In genomic region chr20:33733654-33734576, GRCh38 we compare ENCODE assay signal across 8 cellular contexts. TPM values are rescaled to one million over a fixed set of nuclear protein-coding genes. Genes with fewer than 3 reads are reported as not detected.
DNase-seq lines count a peak whose midpoint lies in the region; TF ChIP-seq lines count a peak whose summit lies in the region.

No MANE protein-coding gene starts in this region.

- H3K9me3 Mint-ChIP-seq in mesothelial cell of epicardium, result peaks cover 21% of the 10 kb centered on the region

- no peaks in the 10 kb centered on the region for H3K27me3 Mint-ChIP-seq in mesothelial cell of epicardium (ENCODE audit: low read depth)

- H3K4me1 Mint-ChIP-seq in mesothelial cell of epicardium, result peaks cover 32% of the 10 kb centered on the region

- H3K27ac ChIP-seq in OCI-LY1 (ENCODE audit: low read depth, low read length, poor library complexity, severe bottlenecking) (peak overlapping the region; percentile 94), cingulate gyrus (ENCODE audit: low read depth, low read length) (peak overlapping the region; percentile 8)

- TF ChIP-seq CTCF in OCI-LY1 (IDR thresholded peaks at IDR 0.05; ENCODE audit: low read length) (no peak), mesothelial cell of epicardium (IDR thresholded peaks at IDR 0.05; ENCODE audit: unreplicated experiment) (no peak)

- peaks cover 12% of the 10 kb centered on the region for H3K9me3 ChIP-seq in OCI-LY1 (ENCODE audit: low read length)

- H3K27ac Mint-ChIP-seq in mesothelial cell of epicardium, result peak overlapping the region; percentile 92

- H3F3A ChIP-seq in OCI-LY1 (ENCODE audit: insufficient read depth, low read length), result no peaks in the 10 kb centered on the region

- H3K27me3 ChIP-seq in OCI-LY1 (ENCODE audit: insufficient read depth, low read length), result no peaks in the 10 kb centered on the region

- peak overlapping the region; percentile 68 for H3K4me3 Mint-ChIP-seq in mesothelial cell of epicardium

- H3K9ac ChIP-seq in OCI-LY1 (ENCODE audit: low read length), result peak overlapping the region; percentile 1; the same call in 1 of the 2 replicates

- H3K4me1 ChIP-seq in OCI-LY1 (ENCODE audit: insufficient read depth, low read length, severe bottlenecking), result peaks cover 30% of the 10 kb centered on the region

- H3K9me2 ChIP-seq in OCI-LY1 (ENCODE audit: low read depth, low read length), result no peaks in the 10 kb centered on the region

- H3K4me2 ChIP-seq in OCI-LY1 (ENCODE audit: low read length), result peak overlapping the region; percentile 82

- H2AFZ ChIP-seq in OCI-LY1 (ENCODE audit: low read length), result no peak overlapping the region; the same call in 1 of the 2 replicates

- peak overlapping the region; percentile 19 for H3K4me3 ChIP-seq in OCI-LY1 (ENCODE audit: low read depth, low read length, poor library complexity, severe bottlenecking)

- peaks cover 19% of the 10 kb centered on the region for H3K36me3 Mint-ChIP-seq in mesothelial cell of epicardium

- H4K20me1 ChIP-seq in OCI-LY1 (ENCODE audit: insufficient read depth, low read length), result no peaks in the 10 kb centered on the region

- DNase-seq in NCI-H82 (lab: John Stamatoyannopoulos, UW) (peak; percentile 24), NCI-H82 treated with DMSO at 0.1 percent for 48 hours (lab: John Stamatoyannopoulos, UW; ENCODE audit: unreplicated experiment) (no peak), mesothelial cell of epicardium (ENCODE audit: low spot score in 2 of 2, unreplicated experiment in 2 of 2) (no peak), NCI-H1092 treated with DMSO at 0.1 percent for 48 hours (lab: John Stamatoyannopoulos, UW) (no peak), posterior vena cava (ENCODE audit: low spot score) (no peak)
- DNase-seq in stimulated activated CD4-positive, alpha-beta T cell treated with anti-CD3 and anti-CD28 coated beads, Interleukin-1b, Interleukin-23, amount 100 ng/mL, for 48 hours, result no peak

- intact Hi-C loops in posterior vena cava (cut with DNase I), result loop anchor here in 1 of 2 donors (5.0 kb wide), 1 partner anchor 67 kb away; the partner anchor contains the start of gene ACTL10

- H3K36me3 ChIP-seq in OCI-LY1 (ENCODE audit: insufficient read depth, low read length), result no peaks in the 10 kb centered on the region

- H3K79me2 ChIP-seq in OCI-LY1 (ENCODE audit: insufficient read depth, low read length), result no peaks in the 10 kb centered on the region

RNA-seq across cellular contexts. Expression of gene ZNF341, which starts 2.1 kb away (rescaled TPM):
- 5.3 to 5.4 TPM (median 5.4 TPM) in 3 replicates for total RNA-seq in mesothelial cell of epicardium
- 1 to 10 TPM; 1.8 to 2.0 TPM for total RNA-seq in posterior vena cava

RNA-seq across cellular contexts. Expression of gene PXMP4, which starts 13.8 kb away (rescaled TPM):
- total RNA-seq in mesothelial cell of epicardium (7.0 to 7.5 TPM (median 7.4 TPM) in 3 replicates), posterior vena cava (1 to 10 TPM; 5.2 to 9.0 TPM)

RNA-seq across cellular contexts. Expression of gene E2F1, which starts 47.7 kb away (rescaled TPM):
- 16.7 to 18.1 TPM (median 16.9 TPM) in 3 replicates for total RNA-seq in mesothelial cell of epicardium
- total RNA-seq in posterior vena cava, result 1 to 10 TPM; 2.0 to 2.2 TPM

RNA-seq across cellular contexts. Expression of gene NECAB3, which starts 59.7 kb away (rescaled TPM):
- total RNA-seq in mesothelial cell of epicardium (58.4 to 60.1 TPM (median 58.6 TPM) in 3 replicates), posterior vena cava (10 to 100 TPM; 25.5 to 36.6 TPM)
